ENCODE assay signal across 1 cellular context in genomic region chr9:135980926-135981630, GRCh38.
TF ChIP-seq lines count a peak whose summit lies in the region.

No MANE protein-coding gene starts in this region.

TF ChIP-seq in H1, 55 proteins besides CTCF, POLR2A, EP300 and RAD21 (continued from another document):
- TF ChIP-seq CHD7 (IDR thresholded peaks at IDR 0.05; ENCODE audit: insufficient replicate concordance, low read length) (no peak), SP2 (IDR thresholded peaks at IDR 0.05; ENCODE audit: low read length) (no peak), SAP30 (IDR thresholded peaks at IDR 0.05; ENCODE audit: insufficient read depth, insufficient replicate concordance, low read length) (no peak), EGR1 (IDR thresholded peaks at IDR 0.05; ENCODE audit: borderline replicate concordance, low read depth, low read length) (no peak), EZH2 (IDR thresholded peaks at IDR 0.05; ENCODE audit: low read depth, low read length, severe bottlenecking) (no peak), CHD2 (IDR thresholded peaks at IDR 0.05; ENCODE audit: low read length) (no peak), ZNF274 (IDR thresholded peaks at IDR 0.05; ENCODE audit: borderline replicate concordance, extremely low read depth, low read length) (no peak), PHF8 (conservative IDR thresholded peaks at IDR 0.05; ENCODE audit: low read depth, low read length) (no peak), RNF2 (IDR thresholded peaks at IDR 0.05; ENCODE audit: borderline replicate concordance, low read depth, low read length, missing control alignments, poor library complexity, severe bottlenecking) (no peak), FOSL1 (IDR thresholded peaks at IDR 0.05; ENCODE audit: insufficient read depth, low read depth, low read length) (no peak), POLR2AphosphoS5 (IDR thresholded peaks at IDR 0.05; ENCODE audit: low read depth, low read length) (no peak), YY1 (IDR thresholded peaks at IDR 0.05; ENCODE audit: low read depth, low read length) (no peak), BRCA1 (IDR thresholded peaks at IDR 0.05; ENCODE audit: low read depth, low read length) (no peak), POU5F1 (IDR thresholded peaks at IDR 0.05; ENCODE audit: low read depth, low read length) (no peak), SIX5 (IDR thresholded peaks at IDR 0.05; ENCODE audit: low read depth, low read length) (no peak), MAX (IDR thresholded peaks at IDR 0.05) (no peak), NRF1 (IDR thresholded peaks at IDR 0.05; ENCODE audit: low read depth, low read length) (no peak), ATF3 (IDR thresholded peaks at IDR 0.05; ENCODE audit: insufficient read depth, low read depth, low read length) (no peak)
